ENCODE assay signal across 25 cellular contexts in genomic region chr4:7233006-7233580, GRCh38. TPM values are rescaled to one million over a fixed set of nuclear protein-coding genes. Genes with fewer than 3 reads are reported as not detected.
"Had no signal": no experiment of that assay in that cellular context is flagged by ENCODE, and none has a peak within 500 bp of the region (broad histone marks: within the 10 kb centered on the region; RNA-seq: fewer than 3 reads in every experiment).

No MANE protein-coding gene starts in this region.

- H3K4me3 ChIP-seq: PC-9, SJSA1, SK-N-MC had no signal

- H3K9me3 ChIP-seq: SJSA1 had no signal

- H3K4me1 ChIP-seq: SJSA1 had no signal

- DNase-seq: IMR-90, Kasumi-1, MM.1S, NCI-H1092 treated with DMSO at 0.1 percent for 48 hours, NCI-H1436, NCI-H187, NCI-H2029, NCI-H2081 treated with DMSO at 0.1 percent for 48 hours, NCI-H2171, NCI-H226, NCI-H446, NCI-H510A, NCI-H524 treated with DMSO at 0.1 percent for 48 hours, NCI-H69, NCI-H774, OCI-M1, PC-9, Right ventricle myocardium superior, RPMI8226, SIG-M5 had no signal

- H3K36me3 ChIP-seq: SJSA1 had no signal

- H3K27me3 ChIP-seq: SJSA1 had no signal

- H3K9ac ChIP-seq: KMS-11 had no signal

- H3K4me2 ChIP-seq: KMS-11, PC-9 had no signal

- H3K27ac ChIP-seq: KMS-11, PC-9, SJSA1, SK-N-MC had no signal

- FAIRE-seq: RCC 7860 had no signal

- H2AFZ ChIP-seq: PC-9 had no signal

RNA-seq across cellular contexts. Expression of gene SORCS2, which starts 40.8 kb away (rescaled TPM):
- total RNA-seq: HT-29 had no signal
